1 cellular context compared by ENCODE assay signal in the genomic region with DNA sequence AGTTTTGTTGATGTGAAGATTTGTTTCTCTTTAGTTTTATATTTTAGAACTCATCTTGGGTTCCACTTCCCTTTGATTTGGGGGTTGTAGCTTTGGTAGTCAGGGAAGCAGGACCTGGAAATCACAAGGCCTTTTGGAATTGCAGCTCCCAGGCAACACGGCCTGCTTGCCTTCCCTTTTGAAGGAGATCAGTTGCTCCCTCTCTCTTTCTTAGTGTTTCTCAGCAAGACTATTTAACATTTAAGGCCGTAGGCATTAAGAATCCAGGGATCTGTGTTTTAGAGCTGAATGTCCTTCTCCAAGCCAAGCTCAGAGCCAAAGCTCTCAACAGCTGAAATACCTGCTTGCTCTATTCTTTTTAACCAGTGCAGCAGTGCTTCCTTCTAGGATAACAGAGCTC.
TF ChIP-seq lines count a peak whose summit lies in the region.

No MANE protein-coding gene starts in this region.

TF ChIP-seq in WTC11, 78 proteins besides CTCF, POLR2A, EP300 and RAD21 (continued from another document):
- TF ChIP-seq, protein P1, sequence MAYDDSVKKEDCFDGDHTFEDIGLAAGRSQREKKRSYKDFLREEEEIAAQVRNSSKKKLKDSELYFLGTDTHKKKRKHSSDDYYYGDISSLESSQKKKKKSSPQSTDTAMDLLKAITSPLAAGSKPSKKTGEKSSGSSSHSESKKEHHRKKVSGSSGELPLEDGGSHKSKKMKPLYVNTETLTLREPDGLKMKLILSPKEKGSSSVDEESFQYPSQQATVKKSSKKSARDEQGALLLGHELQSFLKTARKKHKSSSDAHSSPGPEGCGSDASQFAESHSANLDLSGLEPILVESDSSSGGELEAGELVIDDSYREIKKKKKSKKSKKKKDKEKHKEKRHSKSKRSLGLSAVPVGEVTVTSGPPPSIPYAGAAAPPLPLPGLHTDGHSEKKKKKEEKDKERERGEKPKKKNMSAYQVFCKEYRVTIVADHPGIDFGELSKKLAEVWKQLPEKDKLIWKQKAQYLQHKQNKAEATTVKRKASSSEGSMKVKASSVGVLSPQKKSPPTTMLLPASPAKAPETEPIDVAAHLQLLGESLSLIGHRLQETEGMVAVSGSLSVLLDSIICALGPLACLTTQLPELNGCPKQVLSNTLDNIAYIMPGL (CRISPR knock-in tag; IDR thresholded peaks at IDR 0.05) = no peak
- TF ChIP-seq ZNF423 (CRISPR knock-in tag; IDR thresholded peaks at IDR 0.05) (no peak), TEAD4 (CRISPR knock-in tag; IDR thresholded peaks at IDR 0.05) (no peak), JAZF1 (CRISPR knock-in tag; IDR thresholded peaks at IDR 0.05) (no peak), SP1 (CRISPR knock-in tag; conservative IDR thresholded peaks at IDR 0.05) (no peak), ZNF317 (CRISPR knock-in tag; IDR thresholded peaks at IDR 0.05; ENCODE audit: borderline replicate concordance, low read depth) (no peak)
- TF ChIP-seq, protein P2, sequence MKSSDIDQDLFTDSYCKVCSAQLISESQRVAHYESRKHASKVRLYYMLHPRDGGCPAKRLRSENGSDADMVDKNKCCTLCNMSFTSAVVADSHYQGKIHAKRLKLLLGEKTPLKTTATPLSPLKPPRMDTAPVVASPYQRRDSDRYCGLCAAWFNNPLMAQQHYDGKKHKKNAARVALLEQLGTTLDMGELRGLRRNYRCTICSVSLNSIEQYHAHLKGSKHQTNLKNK (CRISPR knock-in tag; IDR thresholded peaks at IDR 0.05) = no peak
- TF ChIP-seq, protein P3, sequence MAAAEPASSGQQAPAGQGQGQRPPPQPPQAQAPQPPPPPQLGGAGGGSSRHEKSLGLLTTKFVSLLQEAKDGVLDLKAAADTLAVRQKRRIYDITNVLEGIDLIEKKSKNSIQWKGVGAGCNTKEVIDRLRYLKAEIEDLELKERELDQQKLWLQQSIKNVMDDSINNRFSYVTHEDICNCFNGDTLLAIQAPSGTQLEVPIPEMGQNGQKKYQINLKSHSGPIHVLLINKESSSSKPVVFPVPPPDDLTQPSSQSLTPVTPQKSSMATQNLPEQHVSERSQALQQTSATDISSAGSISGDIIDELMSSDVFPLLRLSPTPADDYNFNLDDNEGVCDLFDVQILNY (CRISPR knock-in tag; IDR thresholded peaks at IDR 0.05) = no peak
